11 cellular contexts compared by ENCODE assay signal in genomic region chr4:85932371-85933305, GRCh38.
DNase-seq lines count a peak whose midpoint lies in the region; ATAC-seq and TF ChIP-seq lines count a peak whose summit lies in the region.
"Had no signal": no experiment of that assay in that cellular context is flagged by ENCODE, and none has a peak within 500 bp of the region (broad histone marks: within the 10 kb centered on the region; RNA-seq: fewer than 3 reads in every experiment).

No MANE protein-coding gene starts in this region.

- H3K27ac ChIP-seq in duodenal mucosa (ENCODE audit: low read depth, low read length) (no peak overlapping the region), lower lobe of right lung (peak overlapping the region; percentile 65), thoracic aorta (peak overlapping the region; percentile 11 to 65)

- DNase-seq in NCI-H510A treated with DMSO at 0.1 percent for 48 hours (lab: John Stamatoyannopoulos, UW) (peak; percentile 17), NCI-H510A (lab: John Stamatoyannopoulos, UW) (no peak), lower lobe of right lung (no peak), thoracic aorta (ENCODE audit: low spot score) (no peak)
- DNase-seq in activated naive CD4-positive, alpha-beta T cell (lab: John Stamatoyannopoulos, UW), result no peak
- DNase-seq: HCEC 1CT, NCI-H1105 treated with DMSO at 0.1 percent for 48 hours, PC-3 had no signal

- ATAC-seq in lower lobe of right lung (peak; percentile 75 to 83), thoracic aorta (ENCODE audit: insufficient number of reproducible peaks, low FRiP score, low read depth) (no peak), esophagus mucosa (no peak), GM18498 (IDR thresholded peaks at IDR 0.05; ENCODE audit: unreplicated experiment) (no peak)
- ATAC-seq: PC-3 had no signal

- peak overlapping the region in 1 of 2 donors; percentile 14 for H3K9ac ChIP-seq in duodenal mucosa (ENCODE audit: low read depth in 1 of 2, low read length in 2 of 2)

- no peaks in the 10 kb centered on the region for H3K36me3 ChIP-seq in duodenal mucosa (ENCODE audit: control insufficient read depth in 1 of 2, insufficient read depth in 2 of 2, low read length in 2 of 2)
- no peaks in the 10 kb centered on the region for H3K36me3 ChIP-seq in lower lobe of right lung
- H3K36me3 ChIP-seq in thoracic aorta, result no peaks in the 10 kb centered on the region

- peaks cover 30 to 36% of the 10 kb centered on the region in 2 donors for H3K4me1 ChIP-seq in duodenal mucosa (ENCODE audit: control insufficient read depth in 1 of 2, insufficient read depth in 2 of 2, low read length in 2 of 2)
- H3K4me1 ChIP-seq in lower lobe of right lung, result peaks cover 48% of the 10 kb centered on the region
- H3K4me1 ChIP-seq in thoracic aorta (ENCODE audit: control insufficient read depth in 1 of 2, low read depth in 2 of 2), result peaks cover 15 to 44% of the 10 kb centered on the region in 2 donors

- TF ChIP-seq CTCF in lower lobe of right lung (IDR thresholded peaks at IDR 0.05), result no peak
- TF ChIP-seq CTCF in thoracic aorta (IDR thresholded peaks at IDR 0.05), result no peak

- H3K4me3 ChIP-seq in duodenal mucosa (ENCODE audit: low read depth in 1 of 2, low read length in 2 of 2), result peak overlapping the region; percentile 47 to 68
- peak overlapping the region; percentile 38 for H3K4me3 ChIP-seq in lower lobe of right lung
- H3K4me3 ChIP-seq in thoracic aorta, result peak overlapping the region; percentile 63

- H3K9me3 ChIP-seq in duodenal mucosa (ENCODE audit: control insufficient read depth in 1 of 2, low read length in 2 of 2) (no peaks in the 10 kb centered on the region), lower lobe of right lung (no peaks in the 10 kb centered on the region), thoracic aorta (no peaks in the 10 kb centered on the region)

- H3K27me3 ChIP-seq in duodenal mucosa (ENCODE audit: control insufficient read depth in 1 of 2, insufficient read depth in 2 of 2, low read length in 2 of 2) (no peaks in the 10 kb centered on the region), lower lobe of right lung (ENCODE audit: low read depth) (no peaks in the 10 kb centered on the region), thoracic aorta (replicated peaks; ENCODE audit: insufficient read depth) (no peaks in the 10 kb centered on the region)

- intact Hi-C loops in lower lobe of right lung (cut with DNase I), result no loop called here

Comparison
In these comparisons a context has a peak if more than half of its experiments do, and no peak if none do; other contexts are left out.
1. ATAC-seq: peak in lower lobe of right lung (2 of 2); none in thoracic aorta (single experiment), esophagus mucosa (single experiment) and GM18498 (single experiment).
2. Peak in every context shown above with its lines, with median percentiles within 50 percentile points of each other: H3K4me3 ChIP-seq.